Comparison of ENCODE assay signal across 10 cellular contexts in genomic region chr2:234687718-234688475, GRCh38.
"Had no signal": no experiment of that assay in that cellular context is flagged by ENCODE, and none has a peak within 500 bp of the region (broad histone marks: within the 10 kb centered on the region; RNA-seq: fewer than 3 reads in every experiment).

No MANE protein-coding gene starts in this region.

- H3K4me1 Mint-ChIP-seq: activated naive CD4-positive, alpha-beta T cell treated with anti-CD3 and anti-CD28 coated beads, Interleukin-2, amount 50 U/mL, for 24 hours had no signal

- H3K36me3 Mint-ChIP-seq: activated naive CD4-positive, alpha-beta T cell treated with anti-CD3 and anti-CD28 coated beads, Interleukin-2, amount 50 U/mL, for 24 hours had no signal

- ATAC-seq: left lung had no signal

- H3K36me3 ChIP-seq: cardiac muscle cell, left lung, tibial nerve, vagina had no signal

- H3K4me3 Mint-ChIP-seq: activated naive CD4-positive, alpha-beta T cell treated with anti-CD3 and anti-CD28 coated beads, Interleukin-2, amount 50 U/mL, for 24 hours; stimulated activated naive CD8-positive, alpha-beta T cell treated with anti-CD3 and anti-CD28 coated beads, Interleukin-15, Interleukin-2, amounts not matched to agents 100 ng/mL and 50 ng/mL, for 24 hours had no signal

- H3K4me3 ChIP-seq: cardiac muscle cell, left lung, tibial nerve, vagina had no signal

- H3K27me3 Mint-ChIP-seq: progenitor cell of endocrine pancreas had no signal

- H3K27me3 ChIP-seq: cardiac muscle cell, left lung, tibial nerve, vagina had no signal

- H3K9me3 ChIP-seq: left lung, tibial nerve, vagina had no signal

- H3K27ac Mint-ChIP-seq: activated naive CD4-positive, alpha-beta T cell treated with anti-CD3 and anti-CD28 coated beads, Interleukin-2, amount 50 U/mL, for 24 hours; stimulated activated naive CD8-positive, alpha-beta T cell treated with anti-CD3 and anti-CD28 coated beads, Interleukin-15, Interleukin-2, amounts not matched to agents 100 ng/mL and 50 ng/mL, for 24 hours had no signal

- H3K9me3 Mint-ChIP-seq: activated naive CD4-positive, alpha-beta T cell treated with anti-CD3 and anti-CD28 coated beads, Interleukin-2, amount 50 U/mL, for 24 hours; stimulated activated naive CD8-positive, alpha-beta T cell treated with anti-CD3 and anti-CD28 coated beads, Interleukin-15, Interleukin-2, amounts not matched to agents 100 ng/mL and 50 ng/mL, for 24 hours had no signal

- H3K4me1 ChIP-seq: vagina had no signal

- H3K27ac ChIP-seq: cardiac muscle cell, left lung, tibial nerve, vagina had no signal

- DNase-seq: activated CD4-positive, CD25-positive, alpha-beta regulatory T cell treated with anti-CD3 and anti-CD28 coated beads, Interleukin-2, amount 50 U/mL, for 72 hours; activated gamma-delta T cell; left lung; mammary epithelial cell had no signal
